In genomic region chr18:48665654-48666053, GRCh38 we compare ENCODE assay signal across 1 cellular context.
TF ChIP-seq lines count a peak whose summit lies in the region.

No MANE protein-coding gene starts in this region.

TF ChIP-seq in HCT116, 20 proteins besides CTCF, POLR2A, EP300 and RAD21 (continued from another document):
- TF ChIP-seq TCF7L2 (IDR thresholded peaks at IDR 0.05; ENCODE audit: borderline replicate concordance, extremely low read depth, insufficient read depth, insufficient read length), result no peak
- TF ChIP-seq JUND (IDR thresholded peaks at IDR 0.05), result no peak
